In the genomic region with DNA sequence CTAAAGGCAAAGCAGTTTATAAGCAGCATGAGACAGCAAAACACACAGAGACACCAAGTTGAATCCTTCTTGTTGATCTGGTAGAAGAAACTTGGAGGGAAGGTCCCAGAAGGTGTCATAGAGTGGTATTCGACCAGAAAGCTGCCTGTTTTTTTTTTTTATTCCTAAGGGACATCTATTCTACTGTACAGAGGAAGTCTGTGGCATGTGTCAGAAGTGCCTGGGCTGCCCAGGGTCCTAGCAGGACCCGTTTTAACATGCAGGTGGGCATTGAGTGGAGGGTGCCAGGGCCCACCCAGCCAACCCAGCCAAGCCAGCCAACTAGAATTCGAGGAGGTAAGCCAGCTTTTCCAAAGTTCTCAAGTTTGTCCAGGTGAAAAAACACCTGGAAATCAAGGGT, we compare ENCODE assay signal across 19 cellular contexts.
DNase-seq lines count a peak whose midpoint lies in the region; ATAC-seq and TF ChIP-seq lines count a peak whose summit lies in the region.
"Had no signal": no experiment of that assay in that cellular context is flagged by ENCODE, and none has a peak within 500 bp of the region (broad histone marks: within the 10 kb centered on the region; RNA-seq: fewer than 3 reads in every experiment).

No MANE protein-coding gene starts in this region.

- no peak overlapping the region for H3K4me2 ChIP-seq in DND-41 (ENCODE audit: insufficient read depth, low read length)

- no peak overlapping the region for H3K4me3 Mint-ChIP-seq in MCF 10A (ENCODE audit: unreplicated experiment)
- H3K4me3 Mint-ChIP-seq: central memory CD8-positive, alpha-beta T cell; natural killer cell had no signal

- H3K27me3 ChIP-seq in DND-41 (ENCODE audit: insufficient read depth, low read length, poor library complexity) (peaks cover 4% of the 10 kb centered on the region), sigmoid colon (no peaks in the 10 kb centered on the region)
- H3K27me3 ChIP-seq: MG63, suprapubic skin had no signal

- CTCF ChIA-PET in MCF 10A (lab: Yijun Ruan, JAX): interaction anchor here (1.2 kb wide), 1 partner anchor 41 kb away, joined by 4 read pairs; no protein-coding TSS in a partner anchor

- POLR2A ChIA-PET in MCF 10A (lab: Yijun Ruan, JAX): interaction anchor here (1.2 kb wide), 1 partner anchor 13 kb away, joined by 3 read pairs; no protein-coding TSS in a partner anchor

- peak overlapping the region; percentile 83 for H3K27ac Mint-ChIP-seq in MCF 10A (ENCODE audit: low read depth, unreplicated experiment)
- H3K27ac Mint-ChIP-seq: natural killer cell had no signal

- H3K36me3 ChIP-seq in DND-41 (ENCODE audit: insufficient read depth, low read length) (no peaks in the 10 kb centered on the region), sigmoid colon (no peaks in the 10 kb centered on the region)

- peak; percentile 70; the same call in 2 of the 3 replicates for ATAC-seq in DND-41 (ENCODE audit: insufficient read depth, low read depth)
- ATAC-seq: natural killer cell had no signal

- H3K9me3 ChIP-seq in DND-41 (ENCODE audit: insufficient read depth, low read length, severe bottlenecking): no peaks in the 10 kb centered on the region
- no peaks in the 10 kb centered on the region for H3K9me3 ChIP-seq in sigmoid colon
- H3K9me3 ChIP-seq: heart right ventricle, MG63, suprapubic skin had no signal

- intact Hi-C loops in MCF 10A (cut with micrococcal nuclease): no loop called here
- intact Hi-C loops in sigmoid colon (cut with DNase I): no loop called here

- H3K4me1 ChIP-seq in DND-41 (ENCODE audit: insufficient read depth, low read length) (peaks cover 8% of the 10 kb centered on the region), sigmoid colon (no peaks in the 10 kb centered on the region)

- H3K4me1 Mint-ChIP-seq in MCF 10A (ENCODE audit: insufficient read depth, unreplicated experiment): peaks cover 39% of the 10 kb centered on the region
- H3K4me1 Mint-ChIP-seq: central memory CD8-positive, alpha-beta T cell had no signal

- no peak overlapping the region for H3K9ac ChIP-seq in DND-41 (ENCODE audit: low read depth, low read length)

- no peaks in the 10 kb centered on the region for H3K79me2 ChIP-seq in DND-41 (ENCODE audit: insufficient read depth, low read length)

- TF ChIP-seq POLR2A in NB4 (IDR thresholded peaks at IDR 0.05; ENCODE audit: extremely low read depth, insufficient read length) (no peak), sigmoid colon (IDR thresholded peaks at IDR 0.05) (no peak)

- no peak for DNase-seq in DND-41
- DNase-seq in NB4 (ENCODE audit: low read depth): peak; percentile 81
- no peak for DNase-seq in MCF 10A (ENCODE audit: unreplicated experiment)
- peak; percentile 48 for DNase-seq in sigmoid colon
- DNase-seq in SKM-1 (lab: John Stamatoyannopoulos, UW; ENCODE audit: unreplicated experiment): no peak
- no peak for DNase-seq in NCI-H69 (lab: John Stamatoyannopoulos, UW)
- no peak for DNase-seq in cerebellar cortex (ENCODE audit: low spot score)
- DNase-seq: activated CD4-positive, alpha-beta T cell treated with anti-CD3 and anti-CD28 coated beads, Interleukin-2, amount 50 U/mL, for 4 hours; activated naive CD4-positive, alpha-beta T cell treated with Interleukin-2 at 50 U/mL for 16 hours; activated T-cell treated with anti-CD3 and anti-CD28 coated beads for 4 hours; heart right ventricle; mesendoderm; natural killer cell; NCI-H774; stimulated activated CD4-positive, alpha-beta T cell treated with anti-CD3 and anti-CD28 coated beads, Interleukin-4, amount 100 ng/mL, for 24 hours had no signal

- TF ChIP-seq EP300 in sigmoid colon (IDR thresholded peaks at IDR 0.05): no peak

- 0 out of 2 replicates have a peak, but pooled peaks cover 3% of the 10 kb centered on the region for H4K20me1 ChIP-seq in DND-41 (ENCODE audit: insufficient read depth, low read length)

- no peak overlapping the region for H3K4me3 ChIP-seq in DND-41 (ENCODE audit: low read depth in 1 of 2, low read length in 2 of 2)
- H3K4me3 ChIP-seq in NB4 (ENCODE audit: low read depth, low read length): peak overlapping the region; percentile 71
- no peak overlapping the region for H3K4me3 ChIP-seq in sigmoid colon
- H3K4me3 ChIP-seq: heart right ventricle, skin epidermis, suprapubic skin had no signal

- peaks cover 19% of the 10 kb centered on the region for H3K36me3 Mint-ChIP-seq in MCF 10A (ENCODE audit: insufficient read depth, unreplicated experiment)
- H3K36me3 Mint-ChIP-seq: natural killer cell had no signal

- 40 to 55% methylated on average over 3 of the region's 3 CpGs for WGBS in sigmoid colon, 2 donors

- no TSS peak for BruUV-seq in MCF 10A (replicated peaks; lab: Mats Ljungman, UMichigan)

- H3K27ac ChIP-seq in DND-41 (ENCODE audit: low read length) (no peak overlapping the region), sigmoid colon (no peak overlapping the region)
- H3K27ac ChIP-seq: suprapubic skin had no signal

- no peak overlapping the region for H2AFZ ChIP-seq in DND-41 (ENCODE audit: low read depth, low read length)

- no peaks in the 10 kb centered on the region for H3K9me3 Mint-ChIP-seq in MCF 10A (ENCODE audit: unreplicated experiment)
- H3K9me3 Mint-ChIP-seq: central memory CD8-positive, alpha-beta T cell; natural killer cell had no signal

- no peak for TF ChIP-seq CTCF in DND-41 (IDR thresholded peaks at IDR 0.05; ENCODE audit: borderline replicate concordance, extremely low read depth, low read length, poor library complexity, severe bottlenecking)
- no peak for TF ChIP-seq CTCF in NB4 (IDR thresholded peaks at IDR 0.05; ENCODE audit: low read depth, low read length)
- no peak for TF ChIP-seq CTCF in MCF 10A (IDR thresholded peaks at IDR 0.05; ENCODE audit: unreplicated experiment)
- no peak for TF ChIP-seq CTCF in sigmoid colon (IDR thresholded peaks at IDR 0.05)

- no peaks in the 10 kb centered on the region for H3K27me3 Mint-ChIP-seq in MCF 10A (ENCODE audit: insufficient read depth, unreplicated experiment)

Comparison
In these comparisons a context has a peak if more than half of its experiments do, and no peak if none do; other contexts are left out.
1. DNase-seq: peak in NB4 (single experiment) and sigmoid colon (single experiment); none in DND-41 (single experiment), MCF 10A (single experiment), SKM-1 (single experiment), NCI-H69 (single experiment) and cerebellar cortex (single experiment).